32 cellular contexts compared by ENCODE assay signal in genomic region chr18:27540126-27540525, GRCh38.
DNase-seq lines count a peak whose midpoint lies in the region; ATAC-seq and TF ChIP-seq lines count a peak whose summit lies in the region.
"Had no signal": no experiment of that assay in that cellular context is flagged by ENCODE, and none has a peak within 500 bp of the region (broad histone marks: within the 10 kb centered on the region; RNA-seq: fewer than 3 reads in every experiment).

No MANE protein-coding gene starts in this region.

- H3K4me2 ChIP-seq in GM23338 (no peak overlapping the region), osteoblast (ENCODE audit: insufficient read depth, low read length) (no peak overlapping the region)
- H3K4me2 ChIP-seq: A549 had no signal

- H3K27me3 ChIP-seq in GM23338 (ENCODE audit: insufficient read depth) = no peaks in the 10 kb centered on the region
- H3K27me3 ChIP-seq in endodermal cell (ENCODE audit: control insufficient read depth, insufficient read depth, low read length, poor library complexity, severe bottlenecking) = no peaks in the 10 kb centered on the region
- H3K27me3 ChIP-seq in osteoblast (ENCODE audit: insufficient read depth, low read length) = no peaks in the 10 kb centered on the region
- H3K27me3 ChIP-seq: body of pancreas, right atrium auricular region, spleen, vagina had no signal

- no peak overlapping the region for H3K9ac ChIP-seq in endodermal cell (ENCODE audit: extremely low read depth, low read length, poor library complexity, severe bottlenecking)

- H3K9me2 ChIP-seq in GM23338 (ENCODE audit: insufficient read depth) = no peaks in the 10 kb centered on the region

- H3K79me2 ChIP-seq in GM23338 (replicated peaks; ENCODE audit: insufficient read depth) (no peaks in the 10 kb centered on the region), osteoblast (ENCODE audit: insufficient read depth, low read length) (no peaks in the 10 kb centered on the region)

- ATAC-seq in GM23338 (peak; percentile 87), HG02938 (IDR thresholded peaks at IDR 0.05; ENCODE audit: unreplicated experiment) (no peak)
- ATAC-seq: A549; activated T-cell treated with anti-CD3 and anti-CD28 coated beads, Interleukin-2, amount 50 U/mL, for 72 hours; body of pancreas had no signal

- H3K4me1 ChIP-seq in GM23338 (ENCODE audit: insufficient read depth) = peaks cover 34% of the 10 kb centered on the region
- H3K4me1 ChIP-seq in endodermal cell (ENCODE audit: control insufficient read depth, insufficient read depth, low read length) = no peaks in the 10 kb centered on the region
- no peaks in the 10 kb centered on the region for H3K4me1 ChIP-seq in osteoblast (ENCODE audit: insufficient read depth, low read length)
- H3K4me1 ChIP-seq: A549, body of pancreas, left ventricle myocardium inferior, right atrium auricular region, spleen, vagina had no signal

- peaks cover 32% of the 10 kb centered on the region for H3K4me1 Mint-ChIP-seq in GM23338
- H3K4me1 Mint-ChIP-seq in endodermal cell = peaks cover 8% of the 10 kb centered on the region
- H3K4me1 Mint-ChIP-seq: CD4-positive, alpha-beta memory T cell; immature natural killer cell had no signal

- H3K27me3 Mint-ChIP-seq in GM23338 (ENCODE audit: insufficient read depth, low read depth, poor library complexity) (no peaks in the 10 kb centered on the region), endodermal cell (ENCODE audit: insufficient read depth) (no peaks in the 10 kb centered on the region)
- H3K27me3 Mint-ChIP-seq: activated CD4-positive, alpha-beta memory T cell treated with anti-CD3 and anti-CD28 coated beads for 36 hours; CD4-positive, alpha-beta memory T cell; stimulated activated naive CD8-positive, alpha-beta T cell treated with anti-CD3 and anti-CD28 coated beads, Interleukin-15, Interleukin-2, amounts not matched to agents 100 ng/mL and 50 ng/mL, for 24 hours had no signal

- DNase-seq in GM23338 (ENCODE audit: low spot score) (peak; percentile 38), endodermal cell (peak; percentile 58), left kidney (ENCODE audit: low read depth, low spot score) (peak; percentile 79), renal cortical epithelial cell (ENCODE audit: low read depth) (peak; percentile 70), osteoblast (ENCODE audit: insufficient read length, low spot score, missing footprints) (no peak), anterior cingulate cortex (lab: John Stamatoyannopoulos, UW) (no peak), GOT3 (lab: John Stamatoyannopoulos, UW) (no peak)
- DNase-seq: activated CD4-positive, alpha-beta memory T cell treated with anti-CD3 and anti-CD28 coated beads for 36 hours; activated CD4-positive, CD25-positive, alpha-beta regulatory T cell treated with anti-CD3 and anti-CD28 coated beads, Interleukin-2, amount 50 U/mL, for 72 hours; activated T-cell treated with anti-CD3 and anti-CD28 coated beads, Interleukin-2, amount 50 U/mL, for 72 hours; AML-193; body of pancreas; CD4-positive, alpha-beta memory T cell; dermis blood vessel endothelial cell; EL; foreskin melanocyte; HCEC 1CT; immature natural killer cell; IMR-90; left ventricle myocardium inferior; NCI-H1694 treated with DMSO at 0.1 percent for 48 hours; NCI-H82; occipital lobe; SHP77 treated with DMSO at 0.1 percent for 48 hours; spleen; stimulated activated CD4-positive, alpha-beta T cell treated with anti-CD3 and anti-CD28 coated beads, Interleukin-2, amount 100 ng/mL, for 24 hours; T-helper 2 cell had no signal

- no peaks in the 10 kb centered on the region for H4K20me1 ChIP-seq in GM23338 (replicated peaks; ENCODE audit: insufficient read depth)
- H4K20me1 ChIP-seq in osteoblast (ENCODE audit: insufficient read depth, low read length) = no peaks in the 10 kb centered on the region

- H3K27ac ChIP-seq in GM23338 (ENCODE audit: low read depth) (no peak overlapping the region), endodermal cell (ENCODE audit: low read depth, low read length) (peak overlapping the region; percentile 77), osteoblast (ENCODE audit: low read depth, low read length) (no peak overlapping the region)
- H3K27ac ChIP-seq: A549, body of pancreas, left ventricle myocardium inferior, right atrium auricular region, vagina had no signal

- peak overlapping the region; percentile 26; the same call in 1 of the 2 replicates for H3K27ac Mint-ChIP-seq in GM23338
- H3K27ac Mint-ChIP-seq in endodermal cell = no peak overlapping the region
- H3K27ac Mint-ChIP-seq: activated CD4-positive, alpha-beta memory T cell treated with anti-CD3 and anti-CD28 coated beads for 36 hours; activated T-cell treated with anti-CD3 and anti-CD28 coated beads, Interleukin-2, amount 50 U/mL, for 72 hours; CD4-positive, alpha-beta memory T cell; immature natural killer cell; stimulated activated naive CD8-positive, alpha-beta T cell treated with anti-CD3 and anti-CD28 coated beads, Interleukin-15, Interleukin-2, amounts not matched to agents 100 ng/mL and 50 ng/mL, for 24 hours had no signal

- TF ChIP-seq CTCF in GM23338 (conservative IDR thresholded peaks at IDR 0.05; ENCODE audit: low read depth in 2 of 2) = no peak
- TF ChIP-seq CTCF in endodermal cell (conservative IDR thresholded peaks at IDR 0.05) = no peak
- no peak for TF ChIP-seq CTCF in osteoblast (IDR thresholded peaks at IDR 0.05; ENCODE audit: extremely low read depth, low read depth, low read length)

- H3K4me3 ChIP-seq in GM23338 (no peak overlapping the region), endodermal cell (ENCODE audit: low read length) (no peak overlapping the region), osteoblast (ENCODE audit: insufficient read depth, low read length) (no peak overlapping the region)
- H3K4me3 ChIP-seq: A549, body of pancreas, left ventricle myocardium inferior, right atrium auricular region, spleen, vagina had no signal

- WGBS in endodermal cell (ENCODE audit: insufficient coverage in 1 of 2, insufficient read length in 1 of 2), 2 experiments = 33 to 54% methylated on average over 5 to 6 of the region's 6 CpGs

- H3K9me3 ChIP-seq in endodermal cell (ENCODE audit: control insufficient read depth, low read length) = no peaks in the 10 kb centered on the region
- H3K9me3 ChIP-seq in osteoblast (ENCODE audit: low read depth, low read length) = no peaks in the 10 kb centered on the region
- H3K9me3 ChIP-seq: A549, body of pancreas, left ventricle myocardium inferior, right atrium auricular region, spleen, vagina had no signal

- H3K36me3 Mint-ChIP-seq in GM23338 (ENCODE audit: low read depth) = no peaks in the 10 kb centered on the region
- H3K36me3 Mint-ChIP-seq in endodermal cell (ENCODE audit: low read depth) = no peaks in the 10 kb centered on the region
- H3K36me3 Mint-ChIP-seq: activated CD4-positive, alpha-beta memory T cell treated with anti-CD3 and anti-CD28 coated beads for 36 hours; CD4-positive, alpha-beta memory T cell; immature natural killer cell had no signal

- H3F3A ChIP-seq in GM23338 (replicated peaks; ENCODE audit: low read depth) = no peaks in the 10 kb centered on the region

- H3K36me3 ChIP-seq in GM23338 (ENCODE audit: insufficient read depth) (no peaks in the 10 kb centered on the region), endodermal cell (ENCODE audit: control insufficient read depth, insufficient read depth, low read length) (no peaks in the 10 kb centered on the region), osteoblast (ENCODE audit: insufficient read depth, low read length) (no peaks in the 10 kb centered on the region)
- H3K36me3 ChIP-seq: left ventricle myocardium inferior, right atrium auricular region, spleen, vagina had no signal

- peak overlapping the region; percentile 25; the same call in 1 of the 2 replicates for H2AFZ ChIP-seq in GM23338
- H2AFZ ChIP-seq in osteoblast (ENCODE audit: low read length) = no peak overlapping the region

- H3K4me3 Mint-ChIP-seq in GM23338 (no peak overlapping the region), endodermal cell (no peak overlapping the region)
- H3K4me3 Mint-ChIP-seq: activated CD4-positive, alpha-beta memory T cell treated with anti-CD3 and anti-CD28 coated beads for 36 hours; activated T-cell treated with anti-CD3 and anti-CD28 coated beads, Interleukin-2, amount 50 U/mL, for 72 hours; CD4-positive, alpha-beta memory T cell; immature natural killer cell; stimulated activated naive CD8-positive, alpha-beta T cell treated with anti-CD3 and anti-CD28 coated beads, Interleukin-15, Interleukin-2, amounts not matched to agents 100 ng/mL and 50 ng/mL, for 24 hours had no signal

- H3K9me3 Mint-ChIP-seq in GM23338 (no peaks in the 10 kb centered on the region), endodermal cell (no peaks in the 10 kb centered on the region)

TF ChIP-seq in GM23338, 12 proteins besides CTCF, POLR2A, EP300 and RAD21 (continues in another document):
- TF ChIP-seq EZH2 (IDR thresholded peaks at IDR 0.05; ENCODE audit: low read depth, unreplicated experiment) (no peak), CREB1 (CRISPR knock-in tag; IDR thresholded peaks at IDR 0.05; ENCODE audit: low read depth) (no peak), REST (IDR thresholded peaks at IDR 0.05; ENCODE audit: unreplicated experiment) (no peak)

Comparison
In these comparisons a context has a peak if more than half of its experiments do, and no peak if none do; other contexts are left out.
1. DNase-seq: peak in GM23338 (single experiment), endodermal cell (single experiment), left kidney (single experiment) and renal cortical epithelial cell (single experiment); none in osteoblast (single experiment), anterior cingulate cortex (0 of 58) and GOT3 (single experiment).